Comparison of ENCODE assay signal across 18 cellular contexts in genomic region chr9:127772603-127773002, GRCh38. TPM values are rescaled to one million over a fixed set of nuclear protein-coding genes. Genes with fewer than 3 reads are reported as not detected.
"Had no signal": no experiment of that assay in that cellular context is flagged by ENCODE, and none has a peak within 500 bp of the region (broad histone marks: within the 10 kb centered on the region; RNA-seq: fewer than 3 reads in every experiment).

No MANE protein-coding gene starts in this region.

- H3K27me3 Mint-ChIP-seq: stimulated activated memory B cell treated with anti-CD40 and anti-IgM and Interleukin-4, amounts not matched to agents 10 μg/mL and 1 μg/mL and 100 μg/mL, for 72 hours had no signal

- H3K4me3 ChIP-seq: gastrocnemius medialis, heart left ventricle, lung, thyroid gland had no signal

- H3K4me3 Mint-ChIP-seq: stimulated activated memory B cell treated with anti-CD40 and anti-IgM and Interleukin-4, amounts not matched to agents 10 μg/mL and 1 μg/mL and 100 μg/mL, for 72 hours had no signal

- ATAC-seq: gastrocnemius medialis; heart left ventricle; left cardiac atrium; stimulated activated memory B cell treated with anti-CD40 and anti-IgM and Interleukin-4, amounts not matched to agents 10 μg/mL and 1 μg/mL and 100 μg/mL, for 72 hours had no signal

- H3K9me3 Mint-ChIP-seq: stimulated activated memory B cell treated with anti-CD40 and anti-IgM and Interleukin-4, amounts not matched to agents 10 μg/mL and 1 μg/mL and 100 μg/mL, for 72 hours had no signal

- H3K27ac ChIP-seq: thyroid gland had no signal

- H3K36me3 ChIP-seq: gastrocnemius medialis, thyroid gland had no signal

- DNase-seq: activated CD4-positive, CD25-positive, alpha-beta regulatory T cell treated with anti-CD3 and anti-CD28 coated beads, Interleukin-2, amount 50 U/mL, for 72 hours; activated CD8-positive, alpha-beta memory T cell treated with anti-CD3 and anti-CD28 coated beads for 24 hours; activated effector memory CD4-positive, alpha-beta T cell treated with Interleukin-2 at 50 U/mL for 16 hours; activated naive CD4-positive, alpha-beta T cell treated with anti-CD3 and anti-CD28 coated beads, Interleukin-2, amount 50 U/mL, for 16 hours; activated T-cell treated with anti-CD3 and anti-CD28 coated beads for 4 hours; erythroblast; gastrocnemius medialis; heart left ventricle; left cardiac atrium; midbrain; retina; SW 1271; T-helper 9 cell; thyroid gland had no signal

- H3K27me3 ChIP-seq: gastrocnemius medialis, heart left ventricle, thyroid gland had no signal

- H3K9me3 ChIP-seq: gastrocnemius medialis, heart left ventricle, thyroid gland had no signal

RNA-seq across cellular contexts. Expression of gene TTC16, which starts 56.7 kb away (rescaled TPM):
- total RNA-seq: gastrocnemius medialis, myocyte, urinary bladder had no signal
- polyA plus RNA-seq: urinary bladder had no signal
